13 cellular contexts compared by ENCODE assay signal in the genomic region with DNA sequence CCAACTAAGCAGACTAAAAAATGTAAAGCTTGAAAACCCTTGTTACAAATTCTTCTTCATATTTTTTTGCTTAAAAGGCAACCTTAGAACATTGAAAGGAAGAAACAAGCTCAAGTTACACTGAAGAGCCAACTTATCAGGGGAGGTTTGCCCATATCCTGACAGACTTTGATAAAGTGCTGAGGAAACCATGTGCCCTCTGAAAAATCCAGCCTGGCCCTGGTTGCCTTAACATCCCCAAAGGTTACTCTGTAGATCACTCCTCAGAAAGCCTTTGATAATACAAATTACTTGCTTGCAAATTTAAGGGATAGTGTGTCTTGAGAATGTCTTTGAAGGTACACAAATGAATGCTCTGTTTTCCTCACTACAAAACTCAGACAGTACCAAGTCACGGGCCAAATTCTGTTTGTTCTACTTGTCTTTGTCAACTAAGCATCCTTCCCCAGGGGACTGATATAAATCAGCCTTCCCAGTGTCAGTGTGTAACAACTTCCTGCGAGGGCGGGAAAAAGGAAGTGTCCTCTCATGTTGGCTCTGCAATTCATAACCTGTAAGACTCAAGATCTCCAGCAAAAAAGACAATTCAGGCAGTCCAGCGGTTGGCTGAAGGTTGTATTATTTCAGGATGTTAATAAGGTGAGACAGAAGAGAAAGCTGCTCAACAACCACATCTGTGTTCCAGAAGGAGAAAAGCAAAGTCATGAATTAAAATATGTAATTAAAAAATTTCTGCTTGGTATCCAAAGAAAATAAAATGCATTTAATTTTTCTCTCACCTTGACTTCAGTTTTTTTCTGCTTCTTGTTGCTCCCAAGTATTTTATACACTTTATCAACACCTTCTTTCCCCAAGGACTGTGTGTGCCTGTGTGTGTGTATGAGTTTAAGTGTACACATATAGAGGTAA.
DNase-seq lines count a peak whose midpoint lies in the region; ATAC-seq and TF ChIP-seq lines count a peak whose summit lies in the region.
"Had no signal": no experiment of that assay in that cellular context is flagged by ENCODE, and none has a peak within 500 bp of the region (broad histone marks: within the 10 kb centered on the region; RNA-seq: fewer than 3 reads in every experiment).

No MANE protein-coding gene starts in this region.

- DNase-seq in A172 (ENCODE audit: low spot score) (peak; percentile 8), COLO829 (ENCODE audit: low spot score) (peak; percentile 6), NOMO-1 treated with DMSO at 0.1 percent for 48 hours (lab: John Stamatoyannopoulos, UW; ENCODE audit: unreplicated experiment) (peak; percentile 64), erythroblast (lab: John Stamatoyannopoulos, UW) (peak; percentile 63 to 70), AG08396 (ENCODE audit: low spot score) (no peak)
- DNase-seq: activated CD4-positive, alpha-beta T cell treated with anti-CD3 and anti-CD28 coated beads, Interleukin-2, amount 50 U/mL, for 48 hours; CD8-positive, alpha-beta T cell; hypothalamus; NCI-H1048 had no signal

- no peak for ATAC-seq in HG03432 (IDR thresholded peaks at IDR 0.05; ENCODE audit: unreplicated experiment)
- ATAC-seq in HG02885 (IDR thresholded peaks at IDR 0.05; ENCODE audit: poor library complexity, unreplicated experiment), result no peak
- no peak for ATAC-seq in HG02973 (IDR thresholded peaks at IDR 0.05; ENCODE audit: unreplicated experiment)
- ATAC-seq: CD8-positive, alpha-beta T cell; sciatic nerve had no signal

- no peak for TF ChIP-seq POLR2A in erythroblast (IDR thresholded peaks at IDR 0.05; ENCODE audit: low read length)
